ENCODE assay signal across 1 cellular context in the genomic region with DNA sequence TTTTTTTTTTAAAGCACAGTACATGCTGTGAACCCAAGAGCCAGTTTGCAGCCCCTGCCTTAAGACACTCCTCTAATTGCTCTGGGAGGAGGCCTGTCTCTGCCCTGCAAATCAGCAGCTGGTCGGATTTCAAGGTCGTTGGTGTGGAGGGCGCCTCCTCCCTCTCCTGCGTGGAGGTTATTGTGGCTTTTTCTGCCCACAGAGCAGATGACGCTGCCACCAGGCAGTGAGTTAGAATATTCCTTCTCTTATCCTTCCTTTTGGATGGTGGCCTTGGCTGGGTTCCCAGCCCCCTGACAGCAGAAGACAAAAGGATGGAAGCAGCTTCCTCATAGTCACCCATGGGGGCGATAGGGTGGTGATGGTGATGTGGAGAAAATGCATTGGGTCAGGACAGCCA.
TF ChIP-seq lines count a peak whose summit lies in the region.

No MANE protein-coding gene starts in this region.

TF ChIP-seq in K562, 482 proteins besides CTCF, POLR2A, EP300 and RAD21 (continued from another document and continues in another):
- TF ChIP-seq, protein P1, sequence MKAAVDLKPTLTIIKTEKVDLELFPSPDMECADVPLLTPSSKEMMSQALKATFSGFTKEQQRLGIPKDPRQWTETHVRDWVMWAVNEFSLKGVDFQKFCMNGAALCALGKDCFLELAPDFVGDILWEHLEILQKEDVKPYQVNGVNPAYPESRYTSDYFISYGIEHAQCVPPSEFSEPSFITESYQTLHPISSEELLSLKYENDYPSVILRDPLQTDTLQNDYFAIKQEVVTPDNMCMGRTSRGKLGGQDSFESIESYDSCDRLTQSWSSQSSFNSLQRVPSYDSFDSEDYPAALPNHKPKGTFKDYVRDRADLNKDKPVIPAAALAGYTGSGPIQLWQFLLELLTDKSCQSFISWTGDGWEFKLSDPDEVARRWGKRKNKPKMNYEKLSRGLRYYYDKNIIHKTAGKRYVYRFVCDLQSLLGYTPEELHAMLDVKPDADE (conservative IDR thresholded peaks at IDR 0.05; ENCODE audit: control insufficient read depth, low read depth, low read length) = no peak
- no peak for TF ChIP-seq IRF2 (CRISPR knock-in tag; IDR thresholded peaks at IDR 0.05)
- TF ChIP-seq, protein P2, sequence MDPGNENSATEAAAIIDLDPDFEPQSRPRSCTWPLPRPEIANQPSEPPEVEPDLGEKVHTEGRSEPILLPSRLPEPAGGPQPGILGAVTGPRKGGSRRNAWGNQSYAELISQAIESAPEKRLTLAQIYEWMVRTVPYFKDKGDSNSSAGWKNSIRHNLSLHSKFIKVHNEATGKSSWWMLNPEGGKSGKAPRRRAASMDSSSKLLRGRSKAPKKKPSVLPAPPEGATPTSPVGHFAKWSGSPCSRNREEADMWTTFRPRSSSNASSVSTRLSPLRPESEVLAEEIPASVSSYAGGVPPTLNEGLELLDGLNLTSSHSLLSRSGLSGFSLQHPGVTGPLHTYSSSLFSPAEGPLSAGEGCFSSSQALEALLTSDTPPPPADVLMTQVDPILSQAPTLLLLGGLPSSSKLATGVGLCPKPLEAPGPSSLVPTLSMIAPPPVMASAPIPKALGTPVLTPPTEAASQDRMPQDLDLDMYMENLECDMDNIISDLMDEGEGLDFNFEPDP (CRISPR knock-in tag; IDR thresholded peaks at IDR 0.05) = no peak
- no peak for TF ChIP-seq GABPB2 (CRISPR knock-in tag; conservative IDR thresholded peaks at IDR 0.05)
- TF ChIP-seq, protein P3, sequence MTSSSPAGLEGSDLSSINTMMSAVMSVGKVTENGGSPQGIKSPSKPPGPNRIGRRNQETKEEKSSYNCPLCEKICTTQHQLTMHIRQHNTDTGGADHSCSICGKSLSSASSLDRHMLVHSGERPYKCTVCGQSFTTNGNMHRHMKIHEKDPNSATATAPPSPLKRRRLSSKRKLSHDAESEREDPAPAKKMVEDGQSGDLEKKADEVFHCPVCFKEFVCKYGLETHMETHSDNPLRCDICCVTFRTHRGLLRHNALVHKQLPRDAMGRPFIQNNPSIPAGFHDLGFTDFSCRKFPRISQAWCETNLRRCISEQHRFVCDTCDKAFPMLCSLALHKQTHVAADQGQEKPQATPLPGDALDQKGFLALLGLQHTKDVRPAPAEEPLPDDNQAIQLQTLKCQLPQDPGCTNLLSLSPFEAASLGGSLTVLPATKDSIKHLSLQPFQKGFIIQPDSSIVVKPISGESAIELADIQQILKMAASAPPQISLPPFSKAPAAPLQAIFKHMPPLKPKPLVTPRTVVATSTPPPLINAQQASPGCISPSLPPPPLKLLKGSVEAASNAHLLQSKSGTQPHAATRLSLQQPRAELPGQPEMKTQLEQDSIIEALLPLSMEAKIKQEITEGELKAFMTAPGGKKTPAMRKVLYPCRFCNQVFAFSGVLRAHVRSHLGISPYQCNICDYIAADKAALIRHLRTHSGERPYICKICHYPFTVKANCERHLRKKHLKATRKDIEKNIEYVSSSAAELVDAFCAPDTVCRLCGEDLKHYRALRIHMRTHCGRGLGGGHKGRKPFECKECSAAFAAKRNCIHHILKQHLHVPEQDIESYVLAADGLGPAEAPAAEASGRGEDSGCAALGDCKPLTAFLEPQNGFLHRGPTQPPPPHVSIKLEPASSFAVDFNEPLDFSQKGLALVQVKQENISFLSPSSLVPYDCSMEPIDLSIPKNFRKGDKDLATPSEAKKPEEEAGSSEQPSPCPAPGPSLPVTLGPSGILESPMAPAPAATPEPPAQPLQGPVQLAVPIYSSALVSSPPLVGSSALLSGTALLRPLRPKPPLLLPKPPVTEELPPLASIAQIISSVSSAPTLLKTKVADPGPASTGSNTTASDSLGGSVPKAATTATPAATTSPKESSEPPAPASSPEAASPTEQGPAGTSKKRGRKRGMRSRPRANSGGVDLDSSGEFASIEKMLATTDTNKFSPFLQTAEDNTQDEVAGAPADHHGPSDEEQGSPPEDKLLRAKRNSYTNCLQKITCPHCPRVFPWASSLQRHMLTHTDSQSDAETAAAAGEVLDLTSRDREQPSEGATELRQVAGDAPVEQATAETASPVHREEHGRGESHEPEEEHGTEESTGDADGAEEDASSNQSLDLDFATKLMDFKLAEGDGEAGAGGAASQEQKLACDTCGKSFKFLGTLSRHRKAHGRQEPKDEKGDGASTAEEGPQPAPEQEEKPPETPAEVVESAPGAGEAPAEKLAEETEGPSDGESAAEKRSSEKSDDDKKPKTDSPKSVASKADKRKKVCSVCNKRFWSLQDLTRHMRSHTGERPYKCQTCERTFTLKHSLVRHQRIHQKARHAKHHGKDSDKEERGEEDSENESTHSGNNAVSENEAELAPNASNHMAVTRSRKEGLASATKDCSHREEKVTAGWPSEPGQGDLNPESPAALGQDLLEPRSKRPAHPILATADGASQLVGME (CRISPR knock-in tag; IDR thresholded peaks at IDR 0.05) = 0 out of 2 replicates have a peak, but pooled peaks have one; percentile 32
- TF ChIP-seq SAFB2 (IDR thresholded peaks at IDR 0.05; ENCODE audit: borderline replicate concordance, low read depth, low read length, severe bottlenecking) = no peak
- peak; percentile 34; the same call in 1 of the 2 replicates for TF ChIP-seq CBFA2T3 (IDR thresholded peaks at IDR 0.05)
- TF ChIP-seq KDM5B (IDR thresholded peaks at IDR 0.05; ENCODE audit: insufficient replicate concordance, low read depth, low read length) = no peak
- TF ChIP-seq, protein P4, sequence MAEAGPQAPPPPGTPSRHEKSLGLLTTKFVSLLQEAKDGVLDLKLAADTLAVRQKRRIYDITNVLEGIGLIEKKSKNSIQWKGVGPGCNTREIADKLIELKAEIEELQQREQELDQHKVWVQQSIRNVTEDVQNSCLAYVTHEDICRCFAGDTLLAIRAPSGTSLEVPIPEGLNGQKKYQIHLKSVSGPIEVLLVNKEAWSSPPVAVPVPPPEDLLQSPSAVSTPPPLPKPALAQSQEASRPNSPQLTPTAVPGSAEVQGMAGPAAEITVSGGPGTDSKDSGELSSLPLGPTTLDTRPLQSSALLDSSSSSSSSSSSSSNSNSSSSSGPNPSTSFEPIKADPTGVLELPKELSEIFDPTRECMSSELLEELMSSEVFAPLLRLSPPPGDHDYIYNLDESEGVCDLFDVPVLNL (CRISPR knock-in tag; IDR thresholded peaks at IDR 0.05; ENCODE audit: low read depth) = no peak
- no peak for TF ChIP-seq ZNF224 (CRISPR knock-in tag; IDR thresholded peaks at IDR 0.05)
- TF ChIP-seq SPI1 (IDR thresholded peaks at IDR 0.05; ENCODE audit: borderline replicate concordance, low read depth, low read length) = no peak
- TF ChIP-seq ZNF282 (CRISPR knock-in tag; IDR thresholded peaks at IDR 0.05) = no peak
- peak; percentile 39; the same call in 1 of the 2 replicates for TF ChIP-seq NFE2 (IDR thresholded peaks at IDR 0.05; ENCODE audit: low read depth)
- no peak for TF ChIP-seq NR2C2 (CRISPR knock-in tag; IDR thresholded peaks at IDR 0.05)
- peak; percentile 57; the same call in 1 of the 2 replicates for TF ChIP-seq NR2C2 (tag; IDR thresholded peaks at IDR 0.05)
- TF ChIP-seq ZNF354B (CRISPR knock-in tag; IDR thresholded peaks at IDR 0.05) = no peak
- TF ChIP-seq ERF (CRISPR knock-in tag; IDR thresholded peaks at IDR 0.05) = no peak
- TF ChIP-seq, protein P5, sequence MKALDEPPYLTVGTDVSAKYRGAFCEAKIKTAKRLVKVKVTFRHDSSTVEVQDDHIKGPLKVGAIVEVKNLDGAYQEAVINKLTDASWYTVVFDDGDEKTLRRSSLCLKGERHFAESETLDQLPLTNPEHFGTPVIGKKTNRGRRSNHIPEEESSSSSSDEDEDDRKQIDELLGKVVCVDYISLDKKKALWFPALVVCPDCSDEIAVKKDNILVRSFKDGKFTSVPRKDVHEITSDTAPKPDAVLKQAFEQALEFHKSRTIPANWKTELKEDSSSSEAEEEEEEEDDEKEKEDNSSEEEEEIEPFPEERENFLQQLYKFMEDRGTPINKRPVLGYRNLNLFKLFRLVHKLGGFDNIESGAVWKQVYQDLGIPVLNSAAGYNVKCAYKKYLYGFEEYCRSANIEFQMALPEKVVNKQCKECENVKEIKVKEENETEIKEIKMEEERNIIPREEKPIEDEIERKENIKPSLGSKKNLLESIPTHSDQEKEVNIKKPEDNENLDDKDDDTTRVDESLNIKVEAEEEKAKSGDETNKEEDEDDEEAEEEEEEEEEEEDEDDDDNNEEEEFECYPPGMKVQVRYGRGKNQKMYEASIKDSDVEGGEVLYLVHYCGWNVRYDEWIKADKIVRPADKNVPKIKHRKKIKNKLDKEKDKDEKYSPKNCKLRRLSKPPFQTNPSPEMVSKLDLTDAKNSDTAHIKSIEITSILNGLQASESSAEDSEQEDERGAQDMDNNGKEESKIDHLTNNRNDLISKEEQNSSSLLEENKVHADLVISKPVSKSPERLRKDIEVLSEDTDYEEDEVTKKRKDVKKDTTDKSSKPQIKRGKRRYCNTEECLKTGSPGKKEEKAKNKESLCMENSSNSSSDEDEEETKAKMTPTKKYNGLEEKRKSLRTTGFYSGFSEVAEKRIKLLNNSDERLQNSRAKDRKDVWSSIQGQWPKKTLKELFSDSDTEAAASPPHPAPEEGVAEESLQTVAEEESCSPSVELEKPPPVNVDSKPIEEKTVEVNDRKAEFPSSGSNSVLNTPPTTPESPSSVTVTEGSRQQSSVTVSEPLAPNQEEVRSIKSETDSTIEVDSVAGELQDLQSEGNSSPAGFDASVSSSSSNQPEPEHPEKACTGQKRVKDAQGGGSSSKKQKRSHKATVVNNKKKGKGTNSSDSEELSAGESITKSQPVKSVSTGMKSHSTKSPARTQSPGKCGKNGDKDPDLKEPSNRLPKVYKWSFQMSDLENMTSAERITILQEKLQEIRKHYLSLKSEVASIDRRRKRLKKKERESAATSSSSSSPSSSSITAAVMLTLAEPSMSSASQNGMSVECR (CRISPR knock-in tag; IDR thresholded peaks at IDR 0.05) = no peak
- TF ChIP-seq ZSCAN32 (CRISPR knock-in tag; IDR thresholded peaks at IDR 0.05) = no peak
- no peak for TF ChIP-seq E2F3 (CRISPR knock-in tag; IDR thresholded peaks at IDR 0.05)
- no peak for TF ChIP-seq ZFP30 (CRISPR knock-in tag; IDR thresholded peaks at IDR 0.05; ENCODE audit: borderline replicate concordance)
- TF ChIP-seq ESRRA (IDR thresholded peaks at IDR 0.05; ENCODE audit: borderline replicate concordance, low read depth) = peak; percentile 97
- TF ChIP-seq RFX1 (IDR thresholded peaks at IDR 0.05) = no peak
- TF ChIP-seq ZNF436 (CRISPR knock-in tag; IDR thresholded peaks at IDR 0.05) = no peak
- no peak for TF ChIP-seq ZNF830 (CRISPR knock-in tag; IDR thresholded peaks at IDR 0.05)
- TF ChIP-seq, protein P6, sequence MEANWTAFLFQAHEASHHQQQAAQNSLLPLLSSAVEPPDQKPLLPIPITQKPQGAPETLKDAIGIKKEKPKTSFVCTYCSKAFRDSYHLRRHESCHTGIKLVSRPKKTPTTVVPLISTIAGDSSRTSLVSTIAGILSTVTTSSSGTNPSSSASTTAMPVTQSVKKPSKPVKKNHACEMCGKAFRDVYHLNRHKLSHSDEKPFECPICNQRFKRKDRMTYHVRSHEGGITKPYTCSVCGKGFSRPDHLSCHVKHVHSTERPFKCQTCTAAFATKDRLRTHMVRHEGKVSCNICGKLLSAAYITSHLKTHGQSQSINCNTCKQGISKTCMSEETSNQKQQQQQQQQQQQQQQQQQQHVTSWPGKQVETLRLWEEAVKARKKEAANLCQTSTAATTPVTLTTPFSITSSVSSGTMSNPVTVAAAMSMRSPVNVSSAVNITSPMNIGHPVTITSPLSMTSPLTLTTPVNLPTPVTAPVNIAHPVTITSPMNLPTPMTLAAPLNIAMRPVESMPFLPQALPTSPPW (CRISPR knock-in tag; IDR thresholded peaks at IDR 0.05) = peak; percentile 64
- TF ChIP-seq ZNF75A (CRISPR knock-in tag; IDR thresholded peaks at IDR 0.05) = no peak
- no peak for TF ChIP-seq ZNF586 (CRISPR knock-in tag; conservative IDR thresholded peaks at IDR 0.05)
- TF ChIP-seq ETV6 (IDR thresholded peaks at IDR 0.05; ENCODE audit: borderline replicate concordance in 1 of 2, low read depth in 2 of 2, low read length in 1 of 2) = peak in 1 of 2 experiments; percentile 45; a peak in 1 of 4 replicates
- no peak for TF ChIP-seq ETV6 (CRISPR knock-in tag; IDR thresholded peaks at IDR 0.05; ENCODE audit: borderline replicate concordance)
- TF ChIP-seq, protein P7, sequence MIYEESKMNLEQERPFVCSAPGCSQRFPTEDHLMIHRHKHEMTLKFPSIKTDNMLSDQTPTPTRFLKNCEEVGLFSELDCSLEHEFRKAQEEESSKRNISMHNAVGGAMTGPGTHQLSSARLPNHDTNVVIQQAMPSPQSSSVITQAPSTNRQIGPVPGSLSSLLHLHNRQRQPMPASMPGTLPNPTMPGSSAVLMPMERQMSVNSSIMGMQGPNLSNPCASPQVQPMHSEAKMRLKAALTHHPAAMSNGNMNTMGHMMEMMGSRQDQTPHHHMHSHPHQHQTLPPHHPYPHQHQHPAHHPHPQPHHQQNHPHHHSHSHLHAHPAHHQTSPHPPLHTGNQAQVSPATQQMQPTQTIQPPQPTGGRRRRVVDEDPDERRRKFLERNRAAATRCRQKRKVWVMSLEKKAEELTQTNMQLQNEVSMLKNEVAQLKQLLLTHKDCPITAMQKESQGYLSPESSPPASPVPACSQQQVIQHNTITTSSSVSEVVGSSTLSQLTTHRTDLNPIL (CRISPR knock-in tag; IDR thresholded peaks at IDR 0.05) = no peak
- no peak for TF ChIP-seq PML (IDR thresholded peaks at IDR 0.05; ENCODE audit: low read length)
- no peak; the same call in 1 of the 2 replicates for TF ChIP-seq SMAD4 (CRISPR knock-in tag; conservative IDR thresholded peaks at IDR 0.05)
